Comparison of ENCODE assay signal across 14 cellular contexts in the genomic region with DNA sequence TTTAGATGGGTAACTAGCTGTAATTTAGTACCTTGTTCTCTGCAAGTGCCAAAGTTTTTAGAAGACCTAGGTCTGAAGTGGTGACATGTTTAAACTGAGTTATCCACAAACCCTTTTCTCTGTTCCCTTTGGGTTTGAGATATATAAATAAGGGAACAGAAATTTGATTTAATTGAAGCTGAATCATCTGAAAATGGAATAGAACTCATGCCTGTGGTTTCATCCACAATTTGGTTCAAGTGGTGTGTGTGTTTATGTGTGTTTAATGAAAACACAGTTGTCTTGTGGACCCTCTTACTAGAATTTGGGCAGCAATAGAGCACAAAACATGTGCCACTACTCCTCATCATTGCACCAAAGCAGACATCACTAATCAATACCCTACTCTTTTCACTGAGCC.
DNase-seq lines count a peak whose midpoint lies in the region; ATAC-seq and TF ChIP-seq lines count a peak whose summit lies in the region.
"Had no signal": no experiment of that assay in that cellular context is flagged by ENCODE, and none has a peak within 500 bp of the region (broad histone marks: within the 10 kb centered on the region; RNA-seq: fewer than 3 reads in every experiment).

No MANE protein-coding gene starts in this region.

- H3K4me3 Mint-ChIP-seq in neural progenitor cell: no peak overlapping the region
- H3K4me3 Mint-ChIP-seq: CD14-positive monocyte; CD8-positive, alpha-beta T cell; H9 had no signal

- H3K27ac ChIP-seq in IMR-90 (ENCODE audit: insufficient read depth, low read length): no peak overlapping the region
- peak overlapping the region; percentile 26 for H3K27ac ChIP-seq in fibroblast of lung (ENCODE audit: insufficient read depth, low read length)
- no peak overlapping the region for H3K27ac ChIP-seq in neural progenitor cell
- peak overlapping the region; percentile 96 for H3K27ac ChIP-seq in stomach smooth muscle (ENCODE audit: low read length)
- no peak overlapping the region for H3K27ac ChIP-seq in Peyer's patch
- H3K27ac ChIP-seq: A549 had no signal

- no peak overlapping the region; the same call in 1 of the 2 replicates for H3K14ac ChIP-seq in IMR-90 (replicated peaks; ENCODE audit: low read depth, low read length)

- in situ Hi-C loops in IMR-90 (cut with MboI; ENCODE audit: low sequenced_read_pairs): no loop called here

- peak overlapping the region; percentile 18; the same call in 1 of the 2 replicates for H4K5ac ChIP-seq in IMR-90 (ENCODE audit: low read depth, low read length)

- POLR2A ChIA-PET in IMR-90 (lab: Charles Lee; ENCODE audit: unreplicated experiment): no interaction called here

- no peak overlapping the region for H3K4me3 ChIP-seq in IMR-90 (ENCODE audit: insufficient read depth, low read depth, low read length)
- no peak overlapping the region for H3K4me3 ChIP-seq in fibroblast of lung (replicated peaks in 1 of 4; ENCODE audit: control extremely low read depth in 1 of 4, insufficient read depth in 1 of 4, low read depth in 3 of 4, low read length in 4 of 4)
- no peak overlapping the region for H3K4me3 ChIP-seq in neural progenitor cell
- H3K4me3 ChIP-seq in stomach smooth muscle (ENCODE audit: low read length in 2 of 2): no peak overlapping the region
- no peak overlapping the region for H3K4me3 ChIP-seq in Peyer's patch
- H3K4me3 ChIP-seq: A549 had no signal

- H4K20me1 ChIP-seq in IMR-90 (ENCODE audit: insufficient read depth, low read length) (no peaks in the 10 kb centered on the region), fibroblast of lung (ENCODE audit: control insufficient read depth, extremely low read depth, insufficient read depth, low read length) (no peaks in the 10 kb centered on the region), neural progenitor cell (ENCODE audit: low read depth) (no peaks in the 10 kb centered on the region)

- H4K91ac ChIP-seq in IMR-90 (ENCODE audit: insufficient read depth, low read depth, low read length): no peak overlapping the region

- H3K23ac ChIP-seq in IMR-90 (ENCODE audit: low read depth, low read length): peak overlapping the region; percentile 29; the same call in 1 of the 2 replicates

- H3K79me1 ChIP-seq in IMR-90 (ENCODE audit: low read depth in 1 of 2, low read length in 2 of 2): peaks cover 26 to 47% of the 10 kb centered on the region in 2 experiments; a peak in 3 of 4 replicates

- H3K27me3 ChIP-seq in IMR-90 (ENCODE audit: control insufficient read depth, insufficient read depth, low read length): no peaks in the 10 kb centered on the region
- no peaks in the 10 kb centered on the region for H3K27me3 ChIP-seq in fibroblast of lung (ENCODE audit: control insufficient read depth, insufficient read depth, low read length)
- H3K27me3 ChIP-seq in neural progenitor cell: no peaks in the 10 kb centered on the region
- H3K27me3 ChIP-seq in stomach smooth muscle (ENCODE audit: control insufficient read depth in 1 of 2, insufficient read depth in 2 of 2, low read length in 2 of 2): no peaks in the 10 kb centered on the region
- H3K27me3 ChIP-seq in Peyer's patch: no peaks in the 10 kb centered on the region

- H2BK20ac ChIP-seq in IMR-90 (ENCODE audit: low read depth, low read length): peak overlapping the region; percentile 30; the same call in 1 of the 2 replicates

- peaks cover 47% of the 10 kb centered on the region for H3K4me1 Mint-ChIP-seq in neural progenitor cell

- H3K36me3 Mint-ChIP-seq in neural progenitor cell: peaks cover 21% of the 10 kb centered on the region
- H3K36me3 Mint-ChIP-seq: CD14-positive monocyte; CD8-positive, alpha-beta T cell had no signal

- intact Hi-C loops in IMR-90 (cut with micrococcal nuclease): loop anchor here (1.0 to 10.0 kb wide), 4 partner anchors 59 to 618 kb away; a partner anchor contains a TSS

- peak overlapping the region; percentile 32; the same call in 1 of the 2 replicates for H3K18ac ChIP-seq in IMR-90 (ENCODE audit: low read depth, low read length)

- no peaks in the 10 kb centered on the region for H3K9me3 ChIP-seq in IMR-90 (ENCODE audit: control insufficient read depth, insufficient read depth, low read length)
- H3K9me3 ChIP-seq in fibroblast of lung (ENCODE audit: control insufficient read depth, insufficient read depth, low read depth, low read length): no peaks in the 10 kb centered on the region
- no peaks in the 10 kb centered on the region for H3K9me3 ChIP-seq in neural progenitor cell (ENCODE audit: low read depth)
- no peaks in the 10 kb centered on the region for H3K9me3 ChIP-seq in stomach smooth muscle (ENCODE audit: control insufficient read depth in 2 of 2, low read length in 2 of 2)
- H3K9me3 ChIP-seq in Peyer's patch: no peaks in the 10 kb centered on the region
- H3K9me3 ChIP-seq: A549 had no signal

- H3K4me2 ChIP-seq in IMR-90 (ENCODE audit: low read depth, low read length) (no peak overlapping the region; the same call in 1 of the 2 replicates), fibroblast of lung (ENCODE audit: extremely low read depth, insufficient read depth, low read length) (no peak overlapping the region), neural progenitor cell (no peak overlapping the region)
- H3K4me2 ChIP-seq: A549 had no signal

- H3K56ac ChIP-seq in IMR-90 (ENCODE audit: extremely low read depth, insufficient read depth, low read length): no peak overlapping the region

- H3K36me3 ChIP-seq in IMR-90 (ENCODE audit: control insufficient read depth, insufficient read depth, low read length) (no peaks in the 10 kb centered on the region), fibroblast of lung (ENCODE audit: control insufficient read depth, insufficient read depth, low read length) (no peaks in the 10 kb centered on the region), neural progenitor cell (no peaks in the 10 kb centered on the region), stomach smooth muscle (ENCODE audit: control insufficient read depth in 2 of 2, insufficient read depth in 2 of 2, low read length in 2 of 2) (no peaks in the 10 kb centered on the region), Peyer's patch (no peaks in the 10 kb centered on the region)

- ATAC-seq in IMR-90 (ENCODE audit: low read depth) (no peak), GM18520 (IDR thresholded peaks at IDR 0.05; ENCODE audit: unreplicated experiment) (no peak)
- ATAC-seq: A549; CD8-positive, alpha-beta T cell had no signal

- no peak overlapping the region for H2AFZ ChIP-seq in IMR-90 (replicated peaks; ENCODE audit: low read length, poor library complexity)
- H2AFZ ChIP-seq in fibroblast of lung (ENCODE audit: low read length): no peak overlapping the region
- H2AFZ ChIP-seq in neural progenitor cell (replicated peaks): no peak overlapping the region

- CTCF ChIA-PET in IMR-90 (lab: Yijun Ruan, JAX): interaction anchor here (0.6 to 1.8 kb wide), 3 partner anchors 10 to 1548 kb away, joined by 4 read pairs; no protein-coding TSS in a partner anchor

- peaks cover 9% of the 10 kb centered on the region for H3K9me3 Mint-ChIP-seq in neural progenitor cell
- H3K9me3 Mint-ChIP-seq: CD8-positive, alpha-beta T cell; H9 had no signal

- H3F3A ChIP-seq in neural progenitor cell (ENCODE audit: low read depth): peaks cover 12% of the 10 kb centered on the region

- H3K4me1 ChIP-seq in IMR-90 (ENCODE audit: control insufficient read depth, insufficient read depth, low read length): peaks cover 16% of the 10 kb centered on the region
- peaks cover 26% of the 10 kb centered on the region for H3K4me1 ChIP-seq in fibroblast of lung (ENCODE audit: control insufficient read depth, extremely low read depth, insufficient read depth, low read length)
- H3K4me1 ChIP-seq in neural progenitor cell: peaks cover 32% of the 10 kb centered on the region
- peaks cover 42% of the 10 kb centered on the region for H3K4me1 ChIP-seq in stomach smooth muscle (ENCODE audit: control insufficient read depth, insufficient read depth, low read length)
- H3K4me1 ChIP-seq in Peyer's patch: peaks cover 0 to 19% (median 0%) of the 10 kb centered on the region in 4 donors

- TF ChIP-seq RAD21 in IMR-90 (IDR thresholded peaks at IDR 0.05; ENCODE audit: low read length): no peak

- peaks cover 15% of the 10 kb centered on the region for H3K9me1 ChIP-seq in IMR-90 (ENCODE audit: insufficient read depth, low read length)

- dilution Hi-C loops in IMR-90 (cut with HindIII; ENCODE audit: low sequenced_read_pairs, unreplicated experiment): no loop called here

- H3K4ac ChIP-seq in IMR-90 (ENCODE audit: low read depth, low read length): no peak overlapping the region

- no peak overlapping the region for H2AK9ac ChIP-seq in IMR-90 (replicated peaks; ENCODE audit: low read depth, low read length, poor library complexity)

- peak overlapping the region; percentile 59; the same call in 1 of the 2 replicates for H2AK5ac ChIP-seq in IMR-90 (ENCODE audit: low read depth, low read length)

- no peaks in the 10 kb centered on the region for H3K27me3 Mint-ChIP-seq in neural progenitor cell (ENCODE audit: insufficient read depth, low read depth)

- H4K8ac ChIP-seq in IMR-90 (ENCODE audit: low read depth in 2 of 2, low read length in 2 of 2): peak overlapping the region; percentile 10 to 20; a peak in 1 of 4 replicates

- peak overlapping the region; percentile 11 for H2BK120ac ChIP-seq in IMR-90 (ENCODE audit: low read depth, low read length)

- DNase-seq in IMR-90 (no peak), fibroblast of lung (ENCODE audit: low read depth in 2 of 2) (peak in 1 of 2 donors; percentile 31), neural progenitor cell (ENCODE audit: low spot score) (no peak), epidermal melanocyte (ENCODE audit: insufficient read length, low spot score) (no peak), Peyer's patch (no peak), germinal center (ENCODE audit: low spot score) (no peak)
- DNase-seq: CD8-positive, alpha-beta T cell; COR-L47; GOT3; H9 had no signal

- H3K9ac ChIP-seq in IMR-90 (ENCODE audit: low read depth, low read length) (no peak overlapping the region), fibroblast of lung (ENCODE audit: insufficient read depth, low read length) (no peak overlapping the region), neural progenitor cell (no peak overlapping the region), stomach smooth muscle (ENCODE audit: low read length in 2 of 2) (no peak overlapping the region)

- TF ChIP-seq POLR2A in IMR-90 (IDR thresholded peaks at IDR 0.05; ENCODE audit: low read depth, low read length) (no peak), Peyer's patch (IDR thresholded peaks at IDR 0.05) (no peak)

- H2BK5ac ChIP-seq in IMR-90 (ENCODE audit: low read depth, low read length, poor library complexity, severe bottlenecking): peak overlapping the region; percentile 44

- TF ChIP-seq CTCF in IMR-90 (conservative IDR thresholded peaks at IDR 0.05; ENCODE audit: low read depth, low read length): no peak
- no peak for TF ChIP-seq CTCF in fibroblast of lung (conservative IDR thresholded peaks at IDR 0.05 in 1 of 2, IDR thresholded peaks at IDR 0.05 in 1 of 2; ENCODE audit: low read depth in 1 of 2, low read length in 2 of 2)
- no peak for TF ChIP-seq CTCF in neural progenitor cell (IDR thresholded peaks at IDR 0.05)
- TF ChIP-seq CTCF in Peyer's patch (IDR thresholded peaks at IDR 0.05): no peak

- 0 out of 3 replicates have a peak overlapping the region, but pooled peaks have one; percentile 19 for H2BK15ac ChIP-seq in IMR-90 (ENCODE audit: low read depth, low read length)

- no TSS peak for BruUV-seq in IMR-90 (replicated peaks; lab: Mats Ljungman, UMichigan)

- H3K79me2 ChIP-seq in fibroblast of lung (ENCODE audit: control insufficient read depth, insufficient read depth, low read length) (no peaks in the 10 kb centered on the region), neural progenitor cell (ENCODE audit: low read depth) (no peaks in the 10 kb centered on the region)

- peak overlapping the region; percentile 21 for H3K27ac Mint-ChIP-seq in neural progenitor cell
- H3K27ac Mint-ChIP-seq: CD14-positive monocyte; CD8-positive, alpha-beta T cell had no signal

Comparison
In these comparisons a context has a peak if more than half of its experiments do, and no peak if none do; other contexts are left out.
1. H3K27ac ChIP-seq: peak in fibroblast of lung (single experiment) and stomach smooth muscle (single experiment); none in IMR-90 (single experiment), neural progenitor cell (single experiment) and Peyer's patch (0 of 4).